ENCODE assay signal across 8 cellular contexts in the genomic region with DNA sequence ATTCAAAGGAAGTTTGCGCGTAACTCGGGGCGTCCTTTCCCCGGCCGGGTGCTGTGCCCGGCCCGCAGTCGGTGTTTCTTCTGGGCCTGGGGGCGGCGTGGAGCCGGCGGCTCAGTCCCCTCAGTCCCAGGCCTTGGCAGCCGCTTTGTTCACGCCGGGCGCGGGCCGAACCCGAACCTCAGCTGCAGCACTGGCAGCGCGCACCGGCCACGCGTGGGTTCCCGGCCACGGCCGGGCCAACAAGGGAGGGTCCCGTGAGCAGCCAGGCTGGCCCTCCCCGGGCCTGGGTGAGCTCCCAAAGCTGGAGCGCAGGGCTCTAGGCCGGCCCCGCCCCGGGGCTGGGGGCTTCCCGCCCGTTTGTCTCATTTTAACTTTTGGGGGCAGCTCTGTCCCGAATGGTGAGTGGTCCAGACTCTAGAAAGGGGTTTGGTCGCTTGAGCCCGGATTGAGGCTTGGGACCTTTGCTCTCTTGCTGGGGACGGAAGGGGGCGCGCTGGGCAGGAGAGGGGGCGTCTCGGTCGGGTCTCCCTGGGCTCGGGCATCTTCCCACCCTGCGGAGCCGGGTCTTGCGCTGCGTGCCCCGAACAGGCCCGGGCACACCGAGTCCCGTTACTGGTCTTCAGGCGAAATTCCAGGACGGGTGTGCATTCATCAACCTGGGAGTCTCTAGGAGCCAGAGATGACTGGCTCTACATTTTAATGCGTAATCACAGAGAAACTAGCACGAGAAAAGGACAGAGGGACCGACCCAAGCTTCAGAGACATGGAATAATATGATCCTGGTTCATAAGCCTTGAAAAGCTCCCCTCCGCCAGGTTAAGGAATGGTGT.
DNase-seq lines count a peak whose midpoint lies in the region; ATAC-seq, FAIRE-seq and TF ChIP-seq lines count a peak whose summit lies in the region.

No MANE protein-coding gene starts in this region.

- H3F3A ChIP-seq in Loucy (ENCODE audit: low read depth): no peaks in the 10 kb centered on the region

- H3K9me2 ChIP-seq in Loucy (replicated peaks; ENCODE audit: low read depth, low read length): no peaks in the 10 kb centered on the region

- H2AFZ ChIP-seq in Loucy (ENCODE audit: low read length): peak overlapping the region; percentile 99; the same call in 1 of the 2 replicates

- peak overlapping the region; percentile 94 for H3K9ac ChIP-seq in Loucy (ENCODE audit: low read depth, low read length, poor library complexity, severe bottlenecking)

- H3K4me3 Mint-ChIP-seq in stimulated activated memory B cell treated with anti-CD40 and anti-IgM and Interleukin-4, amounts not matched to agents 10 μg/mL and 1 μg/mL and 100 μg/mL, for 72 hours: peak overlapping the region; percentile 83

- H3K9me3 ChIP-seq in Loucy (ENCODE audit: insufficient read depth, low read depth, low read length): no peaks in the 10 kb centered on the region

- H3K27ac Mint-ChIP-seq in stimulated activated memory B cell treated with anti-CD40 and anti-IgM and Interleukin-4, amounts not matched to agents 10 μg/mL and 1 μg/mL and 100 μg/mL, for 72 hours: peak overlapping the region; percentile 74

- H3K36me3 ChIP-seq in Loucy (ENCODE audit: insufficient read depth, low read length) (no peaks in the 10 kb centered on the region), bronchial epithelial cell (ENCODE audit: control insufficient read depth, insufficient read depth, low read length) (peaks cover 11% of the 10 kb centered on the region), kidney epithelial cell (ENCODE audit: control insufficient read depth, insufficient read depth, low read length) (no peaks in the 10 kb centered on the region)

- FAIRE-seq in bronchial epithelial cell (lab: Jason Lieb, UNC): peak; percentile 23

- H4K20me1 ChIP-seq in Loucy (ENCODE audit: insufficient read depth, low read length, poor library complexity, severe bottlenecking): peaks cover 3% of the 10 kb centered on the region

- peak overlapping the region; percentile 91 for H3K4me2 ChIP-seq in Loucy (ENCODE audit: low read depth, low read length, poor library complexity, severe bottlenecking)

- no peak for ATAC-seq in stimulated activated memory B cell treated with anti-CD40 and anti-IgM and Interleukin-4, amounts not matched to agents 10 μg/mL and 1 μg/mL and 100 μg/mL, for 72 hours
- no peak for ATAC-seq in GM21737 (IDR thresholded peaks at IDR 0.05; ENCODE audit: unreplicated experiment)

- no peaks in the 10 kb centered on the region for H3K27me3 ChIP-seq in Loucy (ENCODE audit: insufficient read depth, low read length, poor library complexity, severe bottlenecking)
- H3K27me3 ChIP-seq in bronchial epithelial cell (ENCODE audit: control insufficient read depth, insufficient read depth, low read length): no peaks in the 10 kb centered on the region
- no peaks in the 10 kb centered on the region for H3K27me3 ChIP-seq in kidney epithelial cell (ENCODE audit: control insufficient read depth, insufficient read depth, low read length)

- peaks cover 50% of the 10 kb centered on the region for H3K79me2 ChIP-seq in Loucy (ENCODE audit: insufficient read depth, low read length)

- H3K4me3 ChIP-seq in Loucy (ENCODE audit: low read length, poor library complexity, severe bottlenecking): peak overlapping the region; percentile 96
- H3K4me3 ChIP-seq in bronchial epithelial cell (ENCODE audit: low read depth, low read length): peak overlapping the region; percentile 100
- H3K4me3 ChIP-seq in kidney epithelial cell (ENCODE audit: low read depth, low read length): peak overlapping the region; percentile 68

- H3K4me1 Mint-ChIP-seq in stimulated activated memory B cell treated with anti-CD40 and anti-IgM and Interleukin-4, amounts not matched to agents 10 μg/mL and 1 μg/mL and 100 μg/mL, for 72 hours: peaks cover 20% of the 10 kb centered on the region

- TF ChIP-seq CTCF in Loucy (conservative IDR thresholded peaks at IDR 0.05; ENCODE audit: low read length) (no peak), bronchial epithelial cell (IDR thresholded peaks at IDR 0.05; ENCODE audit: insufficient read depth, low read length, severe bottlenecking) (peak; percentile 26), kidney epithelial cell (IDR thresholded peaks at IDR 0.05; ENCODE audit: insufficient read depth, low read length, poor library complexity, severe bottlenecking) (peak; percentile 48)

- H3K4me1 ChIP-seq in Loucy (ENCODE audit: insufficient read depth, low read length, poor library complexity, severe bottlenecking): peaks cover 37% of the 10 kb centered on the region

- peak; percentile 43 for DNase-seq in ELR (ENCODE audit: low read depth)
- peak; percentile 63 for DNase-seq in bronchial epithelial cell (ENCODE audit: low read depth)
- DNase-seq in kidney epithelial cell (ENCODE audit: low read depth): no peak
- DNase-seq in NCI-H187 treated with DMSO at 0.1 percent for 48 hours (lab: John Stamatoyannopoulos, UW): no peak
- no peak for DNase-seq in NCI-H774 (lab: John Stamatoyannopoulos, UW)

- H3K9me3 Mint-ChIP-seq in stimulated activated memory B cell treated with anti-CD40 and anti-IgM and Interleukin-4, amounts not matched to agents 10 μg/mL and 1 μg/mL and 100 μg/mL, for 72 hours: no peaks in the 10 kb centered on the region

- H3K36me3 Mint-ChIP-seq in stimulated activated memory B cell treated with anti-CD40 and anti-IgM and Interleukin-4, amounts not matched to agents 10 μg/mL and 1 μg/mL and 100 μg/mL, for 72 hours: no peaks in the 10 kb centered on the region

- peaks cover 90% of the 10 kb centered on the region for H3K27me3 Mint-ChIP-seq in stimulated activated memory B cell treated with anti-CD40 and anti-IgM and Interleukin-4, amounts not matched to agents 10 μg/mL and 1 μg/mL and 100 μg/mL, for 72 hours

Comparison
In these comparisons a context has a peak if more than half of its experiments do, and no peak if none do; other contexts are left out.
1. DNase-seq: peak in ELR (single experiment) and bronchial epithelial cell (single experiment); none in kidney epithelial cell (single experiment), NCI-H187 treated with DMSO at 0.1 percent for 48 hours (single experiment) and NCI-H774 (single experiment).
2. Peak in every context shown above with its lines, with median percentiles within 50 percentile points of each other: H3K4me3 ChIP-seq.